Comparison of ENCODE assay signal across 1 cellular context in the genomic region with DNA sequence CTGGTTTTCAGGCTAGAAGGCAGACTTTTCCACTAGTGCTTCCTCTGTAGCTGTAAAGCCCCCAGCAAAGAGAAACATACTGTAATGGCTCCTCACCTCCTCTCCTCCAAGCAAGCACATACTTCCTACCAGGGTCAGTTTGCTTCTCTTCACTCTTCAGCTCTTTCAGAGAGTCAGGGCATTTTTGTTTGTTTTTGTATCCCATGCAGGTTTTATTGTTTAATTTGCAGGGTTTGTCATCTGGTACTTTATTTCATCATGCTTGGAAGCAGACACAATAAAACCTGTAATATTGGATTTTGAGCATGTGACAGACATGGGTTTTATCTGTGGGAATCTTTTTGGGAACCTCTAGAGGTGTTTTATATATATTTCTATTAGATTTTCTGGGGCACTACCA.
TF ChIP-seq lines count a peak whose summit lies in the region.

No MANE protein-coding gene starts in this region.

TF ChIP-seq in H1, 55 proteins besides CTCF, POLR2A, EP300 and RAD21 (continued from another document):
- TF ChIP-seq EGR1 (IDR thresholded peaks at IDR 0.05; ENCODE audit: borderline replicate concordance, low read depth, low read length) = no peak
- TF ChIP-seq TAF1 (IDR thresholded peaks at IDR 0.05; ENCODE audit: low read depth, low read length) = no peak
- TF ChIP-seq ZNF274 (IDR thresholded peaks at IDR 0.05; ENCODE audit: borderline replicate concordance, extremely low read depth, low read length) = no peak
- TF ChIP-seq, protein P1, sequence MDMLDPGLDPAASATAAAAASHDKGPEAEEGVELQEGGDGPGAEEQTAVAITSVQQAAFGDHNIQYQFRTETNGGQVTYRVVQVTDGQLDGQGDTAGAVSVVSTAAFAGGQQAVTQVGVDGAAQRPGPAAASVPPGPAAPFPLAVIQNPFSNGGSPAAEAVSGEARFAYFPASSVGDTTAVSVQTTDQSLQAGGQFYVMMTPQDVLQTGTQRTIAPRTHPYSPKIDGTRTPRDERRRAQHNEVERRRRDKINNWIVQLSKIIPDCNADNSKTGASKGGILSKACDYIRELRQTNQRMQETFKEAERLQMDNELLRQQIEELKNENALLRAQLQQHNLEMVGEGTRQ (IDR thresholded peaks at IDR 0.05; ENCODE audit: low read length) = no peak
- TF ChIP-seq CREB1 (IDR thresholded peaks at IDR 0.05) = no peak
- TF ChIP-seq KDM4A (IDR thresholded peaks at IDR 0.05; ENCODE audit: low read depth, low read length, severe bottlenecking) = no peak
- TF ChIP-seq, protein P2, sequence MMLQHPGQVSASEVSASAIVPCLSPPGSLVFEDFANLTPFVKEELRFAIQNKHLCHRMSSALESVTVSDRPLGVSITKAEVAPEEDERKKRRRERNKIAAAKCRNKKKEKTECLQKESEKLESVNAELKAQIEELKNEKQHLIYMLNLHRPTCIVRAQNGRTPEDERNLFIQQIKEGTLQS (IDR thresholded peaks at IDR 0.05; ENCODE audit: insufficient read depth, low read depth, low read length) = no peak
- TF ChIP-seq POLR2AphosphoS5 (IDR thresholded peaks at IDR 0.05; ENCODE audit: low read depth, low read length) = no peak
- TF ChIP-seq HDAC2 (IDR thresholded peaks at IDR 0.05; ENCODE audit: borderline replicate concordance in 1 of 2, low read depth in 2 of 2, low read length in 2 of 2) = no peak
